Comparison of ENCODE assay signal across 8 cellular contexts in the genomic region with DNA sequence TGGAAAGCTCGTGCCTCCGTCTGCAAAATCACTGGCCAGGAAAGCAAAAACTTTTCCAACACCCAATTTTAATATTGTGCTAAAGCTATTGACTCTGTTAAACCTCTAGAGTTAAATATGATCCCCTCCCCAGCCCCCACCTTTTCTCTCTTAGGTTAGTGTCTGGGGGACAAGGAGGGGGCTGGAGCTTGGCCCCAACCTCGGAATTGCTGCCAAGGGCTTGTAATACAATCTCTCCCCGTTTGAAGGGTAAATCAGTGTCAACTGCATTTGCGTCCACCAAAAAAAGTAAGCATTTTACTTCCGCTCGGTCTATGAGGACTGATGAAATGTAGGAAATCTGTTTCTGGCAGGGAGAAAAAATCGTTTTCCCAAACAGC. TPM values are rescaled to one million over a fixed set of nuclear protein-coding genes. Genes with fewer than 3 reads are reported as not detected.
A peak's percentile ranks its signal among the peaks of the same experiment; 100 is the strongest.
DNase-seq lines count a peak whose midpoint lies in the region; ATAC-seq and TF ChIP-seq lines count a peak whose summit lies in the region.

A gene (plus strand): TSS at position 292 of the 380 bp plus-strand sequence. CDS start 8,259 bp downstream, outside the sequence.

- peaks cover 4% of the 10 kb centered on the region for H3K4me1 ChIP-seq in CD8-positive, alpha-beta T cell (ENCODE audit: insufficient read depth, low read length)
- H3K4me1 ChIP-seq in iPS DF 6.9 (ENCODE audit: control insufficient read depth, insufficient read depth, low read length) (no peaks in the 10 kb centered on the region; the same call in 1 of the 2 replicates), stomach smooth muscle (ENCODE audit: control insufficient read depth, insufficient read depth, low read length) (peaks cover 5% of the 10 kb centered on the region)

- CTCF ChIA-PET in CD8-positive, alpha-beta T cell (lab: Charles Lee): interaction anchor here (2.0 kb wide), 1 partner anchor 121 kb away, joined by 10 read pairs; no protein-coding TSS in a partner anchor

- intact Hi-C loops in CD8-positive, alpha-beta T cell (cut with DNase I, micrococcal nuclease): no loop called here

- no peak for TF ChIP-seq CTCF in CD8-positive, alpha-beta T cell (IDR thresholded peaks at IDR 0.05)

- peaks cover 51% of the 10 kb centered on the region for H3K27me3 Mint-ChIP-seq in CD8-positive, alpha-beta T cell (ENCODE audit: low read depth)

- H3K9me3 Mint-ChIP-seq in CD8-positive, alpha-beta T cell: no peaks in the 10 kb centered on the region

- no peak for DNase-seq in CD8-positive, alpha-beta T cell
- peak; percentile 2 for DNase-seq in SK-N-DZ (ENCODE audit: low spot score)
- no peak for DNase-seq in iPS DF 6.9 (ENCODE audit: low read depth, low spot score)
- no peak for DNase-seq in NCI-H1417 treated with DMSO at 0.1 percent for 48 hours (lab: John Stamatoyannopoulos, UW)
- no peak for DNase-seq in NCI-H774 (lab: John Stamatoyannopoulos, UW)
- no peak for DNase-seq in islet precursor cell

- H3K4me3 ChIP-seq in CD8-positive, alpha-beta T cell (ENCODE audit: low read depth, low read length): peak within 1 kb of the TSS; percentile 14
- peak within 1 kb of the TSS; percentile 17; the same call in 1 of the 2 replicates for H3K4me3 ChIP-seq in iPS DF 6.9 (ENCODE audit: low read length)
- peak within 1 kb of the TSS; percentile 57 to 59 for H3K4me3 ChIP-seq in stomach smooth muscle (ENCODE audit: low read length in 2 of 2)

- H3K36me3 ChIP-seq in CD8-positive, alpha-beta T cell (ENCODE audit: insufficient read depth, low read length): no peaks in the 10 kb centered on the region
- no peaks in the 10 kb centered on the region for H3K36me3 ChIP-seq in iPS DF 6.9 (ENCODE audit: control insufficient read depth, insufficient read depth, low read length)
- H3K36me3 ChIP-seq in stomach smooth muscle (ENCODE audit: control insufficient read depth in 2 of 2, insufficient read depth in 2 of 2, low read length in 2 of 2): no peaks in the 10 kb centered on the region

- no peak for ATAC-seq in CD8-positive, alpha-beta T cell
- peak; percentile 26 for ATAC-seq in GM21737 (IDR thresholded peaks at IDR 0.05; ENCODE audit: unreplicated experiment)

- H3K4me1 Mint-ChIP-seq in CD8-positive, alpha-beta T cell (ENCODE audit: low read depth): peaks cover 12% of the 10 kb centered on the region

- H3K27ac Mint-ChIP-seq in CD8-positive, alpha-beta T cell: no peak within 1 kb of the TSS

- no peak within 1 kb of the TSS for H3K9ac ChIP-seq in stomach smooth muscle (ENCODE audit: low read length in 2 of 2)

- peaks cover 18% of the 10 kb centered on the region for H3K27me3 ChIP-seq in CD8-positive, alpha-beta T cell (ENCODE audit: insufficient read depth, low read length)
- H3K27me3 ChIP-seq in iPS DF 6.9 (ENCODE audit: control insufficient read depth, insufficient read depth, low read length) (no peaks in the 10 kb centered on the region), stomach smooth muscle (ENCODE audit: control insufficient read depth in 1 of 2, insufficient read depth in 2 of 2, low read length in 2 of 2) (peaks cover 14 to 16% of the 10 kb centered on the region in 2 donors)

- H3K27ac ChIP-seq in CD8-positive, alpha-beta T cell (ENCODE audit: low read depth, low read length): no peak within 1 kb of the TSS
- H3K27ac ChIP-seq in iPS DF 6.9 (ENCODE audit: low read length): no peak within 1 kb of the TSS
- H3K27ac ChIP-seq in stomach smooth muscle (ENCODE audit: low read length): no peak within 1 kb of the TSS

- no CpG with 5 or more reads among the region's 8 CpGs for WGBS in iPS DF 6.9 (ENCODE audit: insufficient coverage, insufficient read length)

- no peaks in the 10 kb centered on the region for H3K36me3 Mint-ChIP-seq in CD8-positive, alpha-beta T cell

- H3K9me3 ChIP-seq in CD8-positive, alpha-beta T cell (ENCODE audit: low read length): no peaks in the 10 kb centered on the region
- H3K9me3 ChIP-seq in iPS DF 6.9 (ENCODE audit: control insufficient read depth, insufficient read depth, low read length) (no peaks in the 10 kb centered on the region), stomach smooth muscle (ENCODE audit: control insufficient read depth in 2 of 2, low read length in 2 of 2) (no peaks in the 10 kb centered on the region)

- peak within 1 kb of the TSS; percentile 53 for H3K4me3 Mint-ChIP-seq in CD8-positive, alpha-beta T cell

- POLR2A ChIA-PET in CD8-positive, alpha-beta T cell (lab: Charles Lee): interaction anchor here (1.1 kb wide), 1 partner anchor 9 kb away, joined by 3 read pairs; no protein-coding TSS in a partner anchor

RNA-seq across cellular contexts. Expression of the gene that starts here (rescaled TPM):
- 1 to 10 TPM; 1.4 to 2.6 TPM for total RNA-seq in CD8-positive, alpha-beta T cell
- polyA plus RNA-seq in SK-N-DZ (2014; cell fraction: cytosol; rRNA removed): 0.43 and 4.6 TPM in 2 replicates
- polyA plus RNA-seq in SK-N-DZ (2014; cell fraction: nucleus; rRNA removed): 1.6 and 2.7 TPM in 2 replicates
